9 cellular contexts compared by ENCODE assay signal in genomic region chr5:163473613-163474243, GRCh38. TPM values are rescaled to one million over a fixed set of nuclear protein-coding genes. Genes with fewer than 3 reads are reported as not detected.
DNase-seq lines count a peak whose midpoint lies in the region; ATAC-seq and TF ChIP-seq lines count a peak whose summit lies in the region.
"Had no signal": no experiment of that assay in that cellular context is flagged by ENCODE, and none has a peak within 500 bp of the region (broad histone marks: within the 10 kb centered on the region; RNA-seq: fewer than 3 reads in every experiment).

No MANE protein-coding gene starts in this region.

- ATAC-seq in natural killer cell: peak in 2 of 3 donors; percentile 67 to 83
- no peak for ATAC-seq in natural killer cell treated with Interleukin-12 subunit alpha and Interleukin-12 subunit beta and Interleukin-15 and Interleukin-18, amount 100 ng/mL, for 72 hours
- ATAC-seq: stimulated activated memory B cell treated with anti-CD40 and anti-IgM and Interleukin-4, amounts not matched to agents 10 μg/mL and 1 μg/mL and 100 μg/mL, for 72 hours had no signal

- intact Hi-C loops in natural killer cell (cut with micrococcal nuclease) (no loop called here), uterus (cut with DNase I; ENCODE audit: low total_unique reads) (no loop called here)

- no peaks in the 10 kb centered on the region for H3K36me3 ChIP-seq in fibroblast of lung (ENCODE audit: control insufficient read depth, insufficient read depth, low read length)
- H3K36me3 ChIP-seq in uterus: no peaks in the 10 kb centered on the region
- peaks cover 93% of the 10 kb centered on the region for H3K36me3 ChIP-seq in MG63

- H4K20me1 ChIP-seq in fibroblast of lung (ENCODE audit: control insufficient read depth, extremely low read depth, insufficient read depth, low read length): no peaks in the 10 kb centered on the region

- no peaks in the 10 kb centered on the region for H3K9me3 ChIP-seq in fibroblast of lung (ENCODE audit: control insufficient read depth, insufficient read depth, low read depth, low read length)
- no peaks in the 10 kb centered on the region for H3K9me3 ChIP-seq in uterus
- no peaks in the 10 kb centered on the region for H3K9me3 ChIP-seq in MG63

- no peaks in the 10 kb centered on the region for H3K36me3 Mint-ChIP-seq in natural killer cell
- no peaks in the 10 kb centered on the region for H3K36me3 Mint-ChIP-seq in natural killer cell treated with Interleukin-12 subunit alpha and Interleukin-12 subunit beta and Interleukin-15 and Interleukin-18, amount 100 ng/mL, for 72 hours

- no peak for TF ChIP-seq POLR2A in uterus (IDR thresholded peaks at IDR 0.05)

- TF ChIP-seq CTCF in natural killer cell (IDR thresholded peaks at IDR 0.05) (peak; percentile 31), fibroblast of lung (conservative IDR thresholded peaks at IDR 0.05 in 1 of 2, IDR thresholded peaks at IDR 0.05 in 1 of 2; ENCODE audit: low read depth in 1 of 2, low read length in 2 of 2) (peak in 1 of 2 donors; percentile 40), uterus (IDR thresholded peaks at IDR 0.05) (peak in 3 of 4 experiments; percentile 7 to 45 (median 28))

- no peaks in the 10 kb centered on the region for H3K79me2 ChIP-seq in fibroblast of lung (ENCODE audit: control insufficient read depth, insufficient read depth, low read length)

- no peak overlapping the region for H3K4me2 ChIP-seq in fibroblast of lung (ENCODE audit: extremely low read depth, insufficient read depth, low read length)

- H3K27me3 Mint-ChIP-seq in natural killer cell (ENCODE audit: low read depth in 2 of 2): no peaks in the 10 kb centered on the region
- no peaks in the 10 kb centered on the region for H3K27me3 Mint-ChIP-seq in natural killer cell treated with Interleukin-12 subunit alpha and Interleukin-12 subunit beta and Interleukin-15 and Interleukin-18, amount 100 ng/mL, for 72 hours
- H3K27me3 Mint-ChIP-seq: stimulated activated memory B cell treated with anti-CD40 and anti-IgM and Interleukin-4, amounts not matched to agents 10 μg/mL and 1 μg/mL and 100 μg/mL, for 72 hours had no signal

- no peak overlapping the region for H3K27ac Mint-ChIP-seq in natural killer cell
- no peak overlapping the region for H3K27ac Mint-ChIP-seq in natural killer cell treated with Interleukin-12 subunit alpha and Interleukin-12 subunit beta and Interleukin-15 and Interleukin-18, amount 100 ng/mL, for 72 hours
- H3K27ac Mint-ChIP-seq: stimulated activated memory B cell treated with anti-CD40 and anti-IgM and Interleukin-4, amounts not matched to agents 10 μg/mL and 1 μg/mL and 100 μg/mL, for 72 hours had no signal

- no peaks in the 10 kb centered on the region for H3K9me3 Mint-ChIP-seq in natural killer cell
- H3K9me3 Mint-ChIP-seq in natural killer cell treated with Interleukin-12 subunit alpha and Interleukin-12 subunit beta and Interleukin-15 and Interleukin-18, amount 100 ng/mL, for 72 hours: no peaks in the 10 kb centered on the region
- H3K9me3 Mint-ChIP-seq: stimulated activated memory B cell treated with anti-CD40 and anti-IgM and Interleukin-4, amounts not matched to agents 10 μg/mL and 1 μg/mL and 100 μg/mL, for 72 hours had no signal

- H3K4me3 ChIP-seq in fibroblast of lung (replicated peaks in 1 of 4; ENCODE audit: control extremely low read depth in 1 of 4, insufficient read depth in 1 of 4, low read depth in 3 of 4, low read length in 4 of 4) (no peak overlapping the region), uterus (no peak overlapping the region), MG63 (no peak overlapping the region)

- H3K4me1 Mint-ChIP-seq in natural killer cell: no peaks in the 10 kb centered on the region
- H3K4me1 Mint-ChIP-seq in natural killer cell treated with Interleukin-12 subunit alpha and Interleukin-12 subunit beta and Interleukin-15 and Interleukin-18, amount 100 ng/mL, for 72 hours (ENCODE audit: low read depth in 2 of 2): no peaks in the 10 kb centered on the region
- H3K4me1 Mint-ChIP-seq: stimulated activated memory B cell treated with anti-CD40 and anti-IgM and Interleukin-4, amounts not matched to agents 10 μg/mL and 1 μg/mL and 100 μg/mL, for 72 hours had no signal

- no peaks in the 10 kb centered on the region for H3K4me1 ChIP-seq in fibroblast of lung (ENCODE audit: control insufficient read depth, extremely low read depth, insufficient read depth, low read length)
- no peaks in the 10 kb centered on the region for H3K4me1 ChIP-seq in uterus

- DNase-seq in natural killer cell (no peak), M059J (ENCODE audit: low read depth) (peak; percentile 27), fibroblast of lung (ENCODE audit: low read depth in 2 of 2) (peak; percentile 20 to 60), uterus (no peak), MG63 (no peak), putamen (ENCODE audit: low spot score) (no peak)
- DNase-seq in natural killer cell treated with Interleukin-12 subunit alpha and Interleukin-12 subunit beta and Interleukin-15 and Interleukin-18, amount 100 ng/mL, for 72 hours (ENCODE audit: low spot score): no peak
- no peak for DNase-seq in activated CD4-positive, CD25-positive, alpha-beta regulatory T cell (lab: John Stamatoyannopoulos, UW)

- H3K4me3 Mint-ChIP-seq in natural killer cell: no peak overlapping the region
- H3K4me3 Mint-ChIP-seq in natural killer cell treated with Interleukin-12 subunit alpha and Interleukin-12 subunit beta and Interleukin-15 and Interleukin-18, amount 100 ng/mL, for 72 hours: no peak overlapping the region
- H3K4me3 Mint-ChIP-seq: stimulated activated memory B cell treated with anti-CD40 and anti-IgM and Interleukin-4, amounts not matched to agents 10 μg/mL and 1 μg/mL and 100 μg/mL, for 72 hours had no signal

- no peak overlapping the region for H3K9ac ChIP-seq in fibroblast of lung (ENCODE audit: insufficient read depth, low read length)

- no peaks in the 10 kb centered on the region for H3K27me3 ChIP-seq in fibroblast of lung (ENCODE audit: control insufficient read depth, insufficient read depth, low read length)
- H3K27me3 ChIP-seq in uterus: no peaks in the 10 kb centered on the region
- no peaks in the 10 kb centered on the region for H3K27me3 ChIP-seq in MG63

- H3K27ac ChIP-seq in fibroblast of lung (ENCODE audit: insufficient read depth, low read length): no peak overlapping the region
- no peak overlapping the region for H3K27ac ChIP-seq in uterus

- H2AFZ ChIP-seq in fibroblast of lung (ENCODE audit: low read length): no peak overlapping the region

RNA-seq across cellular contexts. Expression of gene HMMR, which starts 13.3 kb away (rescaled TPM):
- total RNA-seq in natural killer cell (under 1 TPM; 0.42 to 0.70 (median 0.63) TPM), fibroblast of lung (1.3 and 19.7 TPM in 2 replicates), uterus (10 to 100 TPM in 1 of 4 donors, not detected in 3; 13.8 TPM)
- 10 to 100 TPM; 31.4 to 44.3 TPM for total RNA-seq in natural killer cell treated with Interleukin-12 subunit alpha and Interleukin-12 subunit beta and Interleukin-15 and Interleukin-18, amount 100 ng/mL, for 72 hours
- total RNA-seq in M059J (2014; rRNA removed; shearing (Covaris generic)): 57.0 and 74.7 TPM in 2 replicates
- polyA plus RNA-seq in fibroblast of lung: 5.6 and 25.1 TPM in 2 replicates
- polyA plus RNA-seq in fibroblast of lung (2012): 3.5 and 20.9 TPM in 2 replicates
- polyA minus RNA-seq in fibroblast of lung (ENCODE audit: low replicate concordance): 0.16 and 0.33 TPM in 2 replicates
- 73.4 and 102 TPM in 2 replicates for total RNA-seq in MG63 (2014; rRNA removed; shearing (Covaris generic); ENCODE audit: low replicate concordance)

RNA-seq across cellular contexts. Expression of gene NUDCD2, which starts 13.8 kb away (rescaled TPM):
- total RNA-seq in natural killer cell: 10 to 100 TPM; 13.2 to 24.7 (median 21.7) TPM
- total RNA-seq in natural killer cell treated with Interleukin-12 subunit alpha and Interleukin-12 subunit beta and Interleukin-15 and Interleukin-18, amount 100 ng/mL, for 72 hours: 10 to 100 TPM; 25.4 to 43.3 TPM
- 11.8 and 17.5 TPM in 2 replicates for total RNA-seq in M059J (2014; rRNA removed; shearing (Covaris generic))
- 6.4 and 7.4 TPM in 2 replicates for total RNA-seq in fibroblast of lung
- polyA plus RNA-seq in fibroblast of lung: 5.4 and 5.9 TPM in 2 replicates
- 14.5 and 19.9 TPM in 2 replicates for polyA plus RNA-seq in fibroblast of lung (2012)
- polyA minus RNA-seq in fibroblast of lung (ENCODE audit: low replicate concordance): 0.20 and 0.41 TPM in 2 replicates
- total RNA-seq in uterus: 10 to 100 TPM in 2 of 4 donors, 1 to 10 TPM in 2; 7.6 to 24.8 (median 9.8) TPM
- total RNA-seq in MG63 (2014; rRNA removed; shearing (Covaris generic); ENCODE audit: low replicate concordance): 16.4 and 62.7 TPM in 2 replicates

RNA-seq across cellular contexts. Expression of gene MAT2B, which starts 31.7 kb away (rescaled TPM):
- total RNA-seq in natural killer cell (10 to 100 TPM; 68.5 to 99.0 (median 80.7) TPM), fibroblast of lung (136 and 160 TPM in 2 replicates), uterus (10 to 100 TPM; 40.0 to 93.1 (median 63.2) TPM)
- 10 to 100 TPM; 35.5 to 86.1 TPM for total RNA-seq in natural killer cell treated with Interleukin-12 subunit alpha and Interleukin-12 subunit beta and Interleukin-15 and Interleukin-18, amount 100 ng/mL, for 72 hours
- 75.0 and 76.3 TPM in 2 replicates for total RNA-seq in M059J (2014; rRNA removed; shearing (Covaris generic))
- polyA plus RNA-seq in fibroblast of lung: 93.6 and 116 TPM in 2 replicates
- 70.4 and 85.8 TPM in 2 replicates for polyA plus RNA-seq in fibroblast of lung (2012)
- polyA minus RNA-seq in fibroblast of lung (ENCODE audit: low replicate concordance): 11.1 and 14.9 TPM in 2 replicates
- 36.8 and 90.5 TPM in 2 replicates for total RNA-seq in MG63 (2014; rRNA removed; shearing (Covaris generic); ENCODE audit: low replicate concordance)

RNA-seq across cellular contexts. Expression of gene CCNG1, which starts 36.3 kb away (rescaled TPM):
- total RNA-seq in natural killer cell (100 to 1,000 TPM in 1 of 3 donors, 10 to 100 TPM in 2; 71.7 to 100 (median 78.7) TPM), fibroblast of lung (449 and 600 TPM in 2 replicates), uterus (100 to 1,000 TPM in 3 of 4 donors, 10 to 100 TPM in 1; 83.5 to 210 (median 141) TPM)
- 10 to 100 TPM; 58.4 to 98.7 TPM for total RNA-seq in natural killer cell treated with Interleukin-12 subunit alpha and Interleukin-12 subunit beta and Interleukin-15 and Interleukin-18, amount 100 ng/mL, for 72 hours
- total RNA-seq in M059J (2014; rRNA removed; shearing (Covaris generic)): 98.1 and 110 TPM in 2 replicates
- polyA plus RNA-seq in fibroblast of lung: 173 and 210 TPM in 2 replicates
- polyA plus RNA-seq in fibroblast of lung (2012): 143 and 171 TPM in 2 replicates
- 85.4 and 99.1 TPM in 2 replicates for polyA minus RNA-seq in fibroblast of lung (ENCODE audit: low replicate concordance)
- total RNA-seq in MG63 (2014; rRNA removed; shearing (Covaris generic); ENCODE audit: low replicate concordance): 134 and 208 TPM in 2 replicates

Comparison
In these comparisons a context has a peak if more than half of its experiments do, and no peak if none do; other contexts are left out.
1. ATAC-seq: peak in natural killer cell (2 of 3); none in natural killer cell treated with Interleukin-12 subunit alpha and Interleukin-12 subunit beta and Interleukin-15 and Interleukin-18, amount 100 ng/mL, for 72 hours (0 of 2).
2. DNase-seq: peak in M059J (single experiment) and fibroblast of lung (2 of 2); none in natural killer cell (single experiment), natural killer cell treated with Interleukin-12 subunit alpha and Interleukin-12 subunit beta and Interleukin-15 and Interleukin-18, amount 100 ng/mL, for 72 hours (single experiment), uterus (0 of 2), MG63 (single experiment), putamen (single experiment) and activated CD4-positive, CD25-positive, alpha-beta regulatory T cell (0 of 4).